Comparison of ENCODE assay signal across 1 cellular context in genomic region chr22:46193898-46194310, GRCh38.
TF ChIP-seq lines count a peak whose summit lies in the region.

No MANE protein-coding gene starts in this region.

TF ChIP-seq in K562, 482 proteins besides CTCF, POLR2A, EP300 and RAD21 (continued from another document):
- TF ChIP-seq ZNF318 (IDR thresholded peaks at IDR 0.05; ENCODE audit: borderline replicate concordance in 1 of 2, low read depth in 1 of 2) (no peak), PRDM10 (IDR thresholded peaks at IDR 0.05; ENCODE audit: partially characterized antibody) (no peak), ZFP1 (CRISPR knock-in tag; IDR thresholded peaks at IDR 0.05) (no peak), EGR1 (conservative IDR thresholded peaks at IDR 0.05) (no peak), CHD2 (IDR thresholded peaks at IDR 0.05; ENCODE audit: low read depth, low read length) (no peak), CBX3 (IDR thresholded peaks at IDR 0.05; ENCODE audit: borderline replicate concordance in 1 of 2, low read length in 2 of 2) (no peak), POLR2AphosphoS5 (IDR thresholded peaks at IDR 0.05; ENCODE audit: control insufficient read depth, insufficient read depth, low read depth, low read length) (no peak), CSDE1 (IDR thresholded peaks at IDR 0.05) (no peak), E4F1 (CRISPR knock-in tag; IDR thresholded peaks at IDR 0.05; ENCODE audit: borderline replicate concordance) (no peak), ZNF445 (CRISPR knock-in tag; IDR thresholded peaks at IDR 0.05; ENCODE audit: low read depth) (no peak), ZNF280A (IDR thresholded peaks at IDR 0.05; ENCODE audit: low read depth, partially characterized antibody) (no peak), CUX1 (CRISPR knock-in tag; IDR thresholded peaks at IDR 0.05) (no peak), PML (IDR thresholded peaks at IDR 0.05; ENCODE audit: low read length) (no peak), PATZ1 (CRISPR knock-in tag; IDR thresholded peaks at IDR 0.05; ENCODE audit: borderline replicate concordance) (no peak), COPS2 (conservative IDR thresholded peaks at IDR 0.05) (no peak), PCBP2 (IDR thresholded peaks at IDR 0.05; ENCODE audit: low read depth, low read length, poor library complexity, severe bottlenecking) (no peak), ZNF140 (CRISPR knock-in tag; IDR thresholded peaks at IDR 0.05) (no peak), ZKSCAN3 (CRISPR knock-in tag; IDR thresholded peaks at IDR 0.05) (no peak), ZC3H8 (IDR thresholded peaks at IDR 0.05) (no peak), ERF (CRISPR knock-in tag; IDR thresholded peaks at IDR 0.05) (no peak), ZBTB1 (CRISPR knock-in tag; IDR thresholded peaks at IDR 0.05; ENCODE audit: borderline replicate concordance, low read depth) (no peak), ZNF766 (CRISPR knock-in tag; conservative IDR thresholded peaks at IDR 0.05) (no peak), ZNF143 (CRISPR knock-in tag; IDR thresholded peaks at IDR 0.05) (peak; percentile 40), TGIF2 (CRISPR knock-in tag; IDR thresholded peaks at IDR 0.05) (no peak), SNAPC5 (CRISPR knock-in tag; IDR thresholded peaks at IDR 0.05) (no peak)
